In genomic region chr16:88599825-88600538, GRCh38 we compare ENCODE assay signal across 1 cellular context.
TF ChIP-seq lines count a peak whose summit lies in the region.

No MANE protein-coding gene starts in this region.

TF ChIP-seq in WTC11, 78 proteins besides CTCF, POLR2A, EP300 and RAD21 (continued from another document):
- no peak for TF ChIP-seq MAX (CRISPR knock-in tag; IDR thresholded peaks at IDR 0.05)
- TF ChIP-seq FOXK1 (CRISPR knock-in tag; IDR thresholded peaks at IDR 0.05) = no peak
TF ChIP-seq in WTC11: peak in this region for 0.
